ENCODE assay signal across 1 cellular context in the genomic region with DNA sequence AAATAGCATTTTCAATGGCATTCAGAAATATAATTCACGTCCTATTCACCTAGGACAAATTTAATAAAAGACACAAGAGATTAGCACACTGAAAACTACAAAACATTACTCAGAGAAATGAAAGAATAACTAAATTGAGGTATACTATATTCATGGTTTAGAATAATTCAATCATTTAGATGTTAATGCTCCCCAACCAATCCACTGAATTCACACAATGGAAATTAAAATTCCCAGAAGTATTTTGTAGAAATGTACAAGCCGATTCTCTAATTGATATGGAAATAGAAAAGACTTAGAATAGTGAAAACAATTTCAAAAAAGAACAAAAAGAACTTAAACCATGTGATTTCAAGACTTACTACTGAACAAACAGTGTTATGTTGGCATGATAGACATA.
TF ChIP-seq lines count a peak whose summit lies in the region.

No MANE protein-coding gene starts in this region.

TF ChIP-seq in WTC11, 78 proteins besides CTCF, POLR2A, EP300 and RAD21 (continued from another document):
- TF ChIP-seq, protein P1, sequence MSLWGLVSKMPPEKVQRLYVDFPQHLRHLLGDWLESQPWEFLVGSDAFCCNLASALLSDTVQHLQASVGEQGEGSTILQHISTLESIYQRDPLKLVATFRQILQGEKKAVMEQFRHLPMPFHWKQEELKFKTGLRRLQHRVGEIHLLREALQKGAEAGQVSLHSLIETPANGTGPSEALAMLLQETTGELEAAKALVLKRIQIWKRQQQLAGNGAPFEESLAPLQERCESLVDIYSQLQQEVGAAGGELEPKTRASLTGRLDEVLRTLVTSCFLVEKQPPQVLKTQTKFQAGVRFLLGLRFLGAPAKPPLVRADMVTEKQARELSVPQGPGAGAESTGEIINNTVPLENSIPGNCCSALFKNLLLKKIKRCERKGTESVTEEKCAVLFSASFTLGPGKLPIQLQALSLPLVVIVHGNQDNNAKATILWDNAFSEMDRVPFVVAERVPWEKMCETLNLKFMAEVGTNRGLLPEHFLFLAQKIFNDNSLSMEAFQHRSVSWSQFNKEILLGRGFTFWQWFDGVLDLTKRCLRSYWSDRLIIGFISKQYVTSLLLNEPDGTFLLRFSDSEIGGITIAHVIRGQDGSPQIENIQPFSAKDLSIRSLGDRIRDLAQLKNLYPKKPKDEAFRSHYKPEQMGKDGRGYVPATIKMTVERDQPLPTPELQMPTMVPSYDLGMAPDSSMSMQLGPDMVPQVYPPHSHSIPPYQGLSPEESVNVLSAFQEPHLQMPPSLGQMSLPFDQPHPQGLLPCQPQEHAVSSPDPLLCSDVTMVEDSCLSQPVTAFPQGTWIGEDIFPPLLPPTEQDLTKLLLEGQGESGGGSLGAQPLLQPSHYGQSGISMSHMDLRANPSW (CRISPR knock-in tag; conservative IDR thresholded peaks at IDR 0.05; ENCODE audit: low read depth) = no peak
- TF ChIP-seq, protein P2, sequence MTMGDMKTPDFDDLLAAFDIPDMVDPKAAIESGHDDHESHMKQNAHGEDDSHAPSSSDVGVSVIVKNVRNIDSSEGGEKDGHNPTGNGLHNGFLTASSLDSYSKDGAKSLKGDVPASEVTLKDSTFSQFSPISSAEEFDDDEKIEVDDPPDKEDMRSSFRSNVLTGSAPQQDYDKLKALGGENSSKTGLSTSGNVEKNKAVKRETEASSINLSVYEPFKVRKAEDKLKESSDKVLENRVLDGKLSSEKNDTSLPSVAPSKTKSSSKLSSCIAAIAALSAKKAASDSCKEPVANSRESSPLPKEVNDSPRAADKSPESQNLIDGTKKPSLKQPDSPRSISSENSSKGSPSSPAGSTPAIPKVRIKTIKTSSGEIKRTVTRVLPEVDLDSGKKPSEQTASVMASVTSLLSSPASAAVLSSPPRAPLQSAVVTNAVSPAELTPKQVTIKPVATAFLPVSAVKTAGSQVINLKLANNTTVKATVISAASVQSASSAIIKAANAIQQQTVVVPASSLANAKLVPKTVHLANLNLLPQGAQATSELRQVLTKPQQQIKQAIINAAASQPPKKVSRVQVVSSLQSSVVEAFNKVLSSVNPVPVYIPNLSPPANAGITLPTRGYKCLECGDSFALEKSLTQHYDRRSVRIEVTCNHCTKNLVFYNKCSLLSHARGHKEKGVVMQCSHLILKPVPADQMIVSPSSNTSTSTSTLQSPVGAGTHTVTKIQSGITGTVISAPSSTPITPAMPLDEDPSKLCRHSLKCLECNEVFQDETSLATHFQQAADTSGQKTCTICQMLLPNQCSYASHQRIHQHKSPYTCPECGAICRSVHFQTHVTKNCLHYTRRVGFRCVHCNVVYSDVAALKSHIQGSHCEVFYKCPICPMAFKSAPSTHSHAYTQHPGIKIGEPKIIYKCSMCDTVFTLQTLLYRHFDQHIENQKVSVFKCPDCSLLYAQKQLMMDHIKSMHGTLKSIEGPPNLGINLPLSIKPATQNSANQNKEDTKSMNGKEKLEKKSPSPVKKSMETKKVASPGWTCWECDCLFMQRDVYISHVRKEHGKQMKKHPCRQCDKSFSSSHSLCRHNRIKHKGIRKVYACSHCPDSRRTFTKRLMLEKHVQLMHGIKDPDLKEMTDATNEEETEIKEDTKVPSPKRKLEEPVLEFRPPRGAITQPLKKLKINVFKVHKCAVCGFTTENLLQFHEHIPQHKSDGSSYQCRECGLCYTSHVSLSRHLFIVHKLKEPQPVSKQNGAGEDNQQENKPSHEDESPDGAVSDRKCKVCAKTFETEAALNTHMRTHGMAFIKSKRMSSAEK (CRISPR knock-in tag; IDR thresholded peaks at IDR 0.05; ENCODE audit: borderline replicate concordance) = no peak
- TF ChIP-seq ZNF232 (CRISPR knock-in tag; IDR thresholded peaks at IDR 0.05) (no peak), ZNF317 (CRISPR knock-in tag; IDR thresholded peaks at IDR 0.05; ENCODE audit: borderline replicate concordance, low read depth) (no peak), TEAD4 (CRISPR knock-in tag; IDR thresholded peaks at IDR 0.05) (no peak)
- TF ChIP-seq, protein P3, sequence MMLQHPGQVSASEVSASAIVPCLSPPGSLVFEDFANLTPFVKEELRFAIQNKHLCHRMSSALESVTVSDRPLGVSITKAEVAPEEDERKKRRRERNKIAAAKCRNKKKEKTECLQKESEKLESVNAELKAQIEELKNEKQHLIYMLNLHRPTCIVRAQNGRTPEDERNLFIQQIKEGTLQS (CRISPR knock-in tag; conservative IDR thresholded peaks at IDR 0.05) = no peak
- TF ChIP-seq, protein P4, sequence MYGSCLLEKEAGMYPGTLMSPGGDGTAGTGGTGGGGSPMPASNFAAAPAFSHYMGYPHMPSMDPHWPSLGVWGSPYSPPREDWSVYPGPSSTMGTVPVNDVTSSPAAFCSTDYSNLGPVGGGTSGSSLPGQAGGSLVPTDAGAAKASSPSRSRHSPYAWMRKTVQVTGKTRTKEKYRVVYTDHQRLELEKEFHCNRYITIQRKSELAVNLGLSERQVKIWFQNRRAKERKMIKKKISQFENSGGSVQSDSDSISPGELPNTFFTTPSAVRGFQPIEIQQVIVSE (CRISPR knock-in tag; IDR thresholded peaks at IDR 0.05; ENCODE audit: borderline replicate concordance) = no peak
- TF ChIP-seq, protein P5, sequence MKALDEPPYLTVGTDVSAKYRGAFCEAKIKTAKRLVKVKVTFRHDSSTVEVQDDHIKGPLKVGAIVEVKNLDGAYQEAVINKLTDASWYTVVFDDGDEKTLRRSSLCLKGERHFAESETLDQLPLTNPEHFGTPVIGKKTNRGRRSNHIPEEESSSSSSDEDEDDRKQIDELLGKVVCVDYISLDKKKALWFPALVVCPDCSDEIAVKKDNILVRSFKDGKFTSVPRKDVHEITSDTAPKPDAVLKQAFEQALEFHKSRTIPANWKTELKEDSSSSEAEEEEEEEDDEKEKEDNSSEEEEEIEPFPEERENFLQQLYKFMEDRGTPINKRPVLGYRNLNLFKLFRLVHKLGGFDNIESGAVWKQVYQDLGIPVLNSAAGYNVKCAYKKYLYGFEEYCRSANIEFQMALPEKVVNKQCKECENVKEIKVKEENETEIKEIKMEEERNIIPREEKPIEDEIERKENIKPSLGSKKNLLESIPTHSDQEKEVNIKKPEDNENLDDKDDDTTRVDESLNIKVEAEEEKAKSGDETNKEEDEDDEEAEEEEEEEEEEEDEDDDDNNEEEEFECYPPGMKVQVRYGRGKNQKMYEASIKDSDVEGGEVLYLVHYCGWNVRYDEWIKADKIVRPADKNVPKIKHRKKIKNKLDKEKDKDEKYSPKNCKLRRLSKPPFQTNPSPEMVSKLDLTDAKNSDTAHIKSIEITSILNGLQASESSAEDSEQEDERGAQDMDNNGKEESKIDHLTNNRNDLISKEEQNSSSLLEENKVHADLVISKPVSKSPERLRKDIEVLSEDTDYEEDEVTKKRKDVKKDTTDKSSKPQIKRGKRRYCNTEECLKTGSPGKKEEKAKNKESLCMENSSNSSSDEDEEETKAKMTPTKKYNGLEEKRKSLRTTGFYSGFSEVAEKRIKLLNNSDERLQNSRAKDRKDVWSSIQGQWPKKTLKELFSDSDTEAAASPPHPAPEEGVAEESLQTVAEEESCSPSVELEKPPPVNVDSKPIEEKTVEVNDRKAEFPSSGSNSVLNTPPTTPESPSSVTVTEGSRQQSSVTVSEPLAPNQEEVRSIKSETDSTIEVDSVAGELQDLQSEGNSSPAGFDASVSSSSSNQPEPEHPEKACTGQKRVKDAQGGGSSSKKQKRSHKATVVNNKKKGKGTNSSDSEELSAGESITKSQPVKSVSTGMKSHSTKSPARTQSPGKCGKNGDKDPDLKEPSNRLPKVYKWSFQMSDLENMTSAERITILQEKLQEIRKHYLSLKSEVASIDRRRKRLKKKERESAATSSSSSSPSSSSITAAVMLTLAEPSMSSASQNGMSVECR (CRISPR knock-in tag; IDR thresholded peaks at IDR 0.05; ENCODE audit: borderline replicate concordance) = no peak
TF ChIP-seq in WTC11: peak in this region for 0.
